ENCODE assay signal across 8 cellular contexts in genomic region chr12:61993734-61994345, GRCh38.
DNase-seq lines count a peak whose midpoint lies in the region; ATAC-seq and TF ChIP-seq lines count a peak whose summit lies in the region.

No MANE protein-coding gene starts in this region.

- no peaks in the 10 kb centered on the region for H3K9me3 ChIP-seq in spleen

- intact Hi-C loops in spleen (cut with DNase I; ENCODE audit: low total_unique reads) = no loop called here

- WGBS in spleen, 5 donors = 38 to 62% (median 50%) methylated on average over 2 of the region's 2 CpGs

- DNase-seq in AG09319 (ENCODE audit: extremely low read depth, low read depth) = no peak
- DNase-seq in RKO (ENCODE audit: low spot score) = peak; percentile 57
- peak; percentile 13 for DNase-seq in foreskin melanocyte
- no peak for DNase-seq in spleen
- DNase-seq in DMS79 treated with DMSO at 0.1 percent for 48 hours (lab: John Stamatoyannopoulos, UW) = no peak
- DNase-seq in effector memory CD8-positive, alpha-beta T cell = no peak

- H3K27ac ChIP-seq in spleen = peak overlapping the region in 1 of 8 donors; percentile 28

- H3K27ac Mint-ChIP-seq in effector memory CD8-positive, alpha-beta T cell = no peak overlapping the region

- no peak for TF ChIP-seq POLR2A in spleen (IDR thresholded peaks at IDR 0.05)

- peaks cover 0 to 4% of the 10 kb centered on the region in 2 donors for H3K9me3 Mint-ChIP-seq in effector memory CD8-positive, alpha-beta T cell

- H3K27me3 Mint-ChIP-seq in effector memory CD8-positive, alpha-beta T cell = no peaks in the 10 kb centered on the region

- H3K36me3 ChIP-seq in spleen = no peaks in the 10 kb centered on the region

- no peak overlapping the region for H3K4me3 ChIP-seq in spleen

- peak; percentile 41 for TF ChIP-seq CTCF in AG09319 (IDR thresholded peaks at IDR 0.05; ENCODE audit: low read depth, low read length)
- peak in 8 of 11 experiments; percentile 21 to 60 (median 50) for TF ChIP-seq CTCF in spleen (IDR thresholded peaks at IDR 0.05 in 8 of 11, conservative IDR thresholded peaks at IDR 0.05 in 3 of 11)

- no peaks in the 10 kb centered on the region for H3K4me1 Mint-ChIP-seq in effector memory CD8-positive, alpha-beta T cell (ENCODE audit: low read depth in 2 of 2)

- peaks cover 0 to 48% (median 10%) of the 10 kb centered on the region in 6 donors for H3K4me1 ChIP-seq in spleen

- no peak overlapping the region for H3K4me3 Mint-ChIP-seq in effector memory CD8-positive, alpha-beta T cell

- H3K27me3 ChIP-seq in spleen (replicated peaks in 1 of 7) = no peaks in the 10 kb centered on the region

- peak; percentile 65 for ATAC-seq in GM18511 (IDR thresholded peaks at IDR 0.05; ENCODE audit: unreplicated experiment)
- peak; percentile 73 for ATAC-seq in HG03196 (IDR thresholded peaks at IDR 0.05; ENCODE audit: unreplicated experiment)
- no peak for ATAC-seq in effector memory CD8-positive, alpha-beta T cell (replicated peaks)

- no peaks in the 10 kb centered on the region for H3K36me3 Mint-ChIP-seq in effector memory CD8-positive, alpha-beta T cell (ENCODE audit: insufficient read depth)

Comparison
In these comparisons a context has a peak if more than half of its experiments do, and no peak if none do; other contexts are left out.
1. DNase-seq: peak in RKO (single experiment) and foreskin melanocyte (single experiment); none in AG09319 (single experiment), spleen (single experiment), DMS79 treated with DMSO at 0.1 percent for 48 hours (single experiment) and effector memory CD8-positive, alpha-beta T cell (0 of 3).